Comparison of ENCODE assay signal across 1 cellular context in genomic region chr17:27495460-27495859, GRCh38.
TF ChIP-seq lines count a peak whose summit lies in the region.

No MANE protein-coding gene starts in this region.

TF ChIP-seq in H1, 55 proteins besides CTCF, POLR2A, EP300 and RAD21 (continued from another document):
- TF ChIP-seq ATF2 (IDR thresholded peaks at IDR 0.05; ENCODE audit: low read length) (no peak), CHD2 (IDR thresholded peaks at IDR 0.05; ENCODE audit: low read length) (no peak), CBX5 (IDR thresholded peaks at IDR 0.05; ENCODE audit: low read depth, low read length) (no peak)
TF ChIP-seq in H1: peak in this region for 0.
